Comparison of ENCODE assay signal across 8 cellular contexts in the genomic region with DNA sequence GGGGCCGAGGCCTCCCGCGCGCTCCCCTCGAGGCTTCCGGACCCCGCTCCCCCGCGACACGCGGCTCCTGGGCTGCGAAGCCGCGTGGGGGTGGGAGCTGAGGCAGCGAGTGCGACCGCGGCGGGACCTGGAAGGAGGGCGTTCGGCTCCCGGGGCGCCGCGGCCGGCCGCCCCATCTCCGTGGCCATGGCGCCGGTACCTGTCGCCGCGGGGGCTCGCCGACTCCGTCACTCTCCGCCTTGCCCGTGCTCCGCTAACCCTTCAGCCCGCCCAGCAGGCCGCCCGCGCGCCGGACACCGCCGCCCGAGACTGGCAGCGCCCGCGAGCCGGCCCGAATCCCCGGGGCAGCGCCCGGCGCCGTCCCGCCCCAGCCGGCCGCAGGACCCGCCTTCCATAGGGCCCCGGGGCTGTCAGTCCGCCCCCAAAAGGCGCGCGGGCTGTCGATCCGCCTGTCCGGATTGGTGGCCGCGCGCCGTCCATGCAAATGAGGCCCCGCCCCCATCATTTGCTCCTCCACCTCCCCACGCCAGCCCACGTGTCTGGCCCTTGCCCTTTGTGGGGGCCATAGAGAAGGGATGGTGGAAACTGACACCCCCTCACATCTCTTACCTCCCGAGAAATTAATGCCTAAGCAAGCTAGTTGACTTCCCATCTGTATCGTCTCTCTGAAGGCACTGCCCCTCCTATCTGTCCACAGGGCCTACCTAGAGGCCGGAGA. TPM values are rescaled to one million over a fixed set of nuclear protein-coding genes. Genes with fewer than 3 reads are reported as not detected.
DNase-seq lines count a peak whose midpoint lies in the region; ATAC-seq and TF ChIP-seq lines count a peak whose summit lies in the region.

A gene (minus strand): TSS at position 311 of the 718 bp plus-strand sequence. CDS start 46,091 bp downstream, outside the sequence.

- DNase-seq in NCI-H446 (lab: John Stamatoyannopoulos, UW) (peak; percentile 69 to 92), cortex of kidney (lab: John Stamatoyannopoulos, UW) (peak; percentile 43), left lobe of liver (ENCODE audit: low spot score) (peak; percentile 97)
- peak; percentile 91 for DNase-seq in activated CD4-positive, alpha-beta T cell treated with anti-CD3 and anti-CD28 coated beads, Interleukin-2, amount 10 ng/mL, durations not matched to agents 7 days and 5 days
- peak; percentile 82 for DNase-seq in stimulated activated CD4-positive, alpha-beta T cell treated with anti-CD3 and anti-CD28 coated beads, Interleukin-2, amount 100 ng/mL, for 4 hours (ENCODE audit: low read depth)

- peaks cover 48% of the 10 kb centered on the region for H3K79me2 ChIP-seq in ACC112 (ENCODE audit: control insufficient read depth, insufficient read depth, low read length, unreplicated experiment)

- ATAC-seq in HG03064 (IDR thresholded peaks at IDR 0.05; ENCODE audit: low read depth, unreplicated experiment) (peak; percentile 74), left lobe of liver (peak; percentile 87)

- CTCF ChIA-PET in activated CD4-positive, alpha-beta T cell treated with anti-CD3 and anti-CD28 coated beads, Interleukin-2, amount 10 ng/mL, durations not matched to agents 7 days and 5 days (lab: Charles Lee), result interaction anchor here (1.2 to 1.4 kb wide), 3 partner anchors 26 to 44 kb away, joined by 3 to 4 read pairs (median 3); no protein-coding TSS in a partner anchor

- peak; percentile 89 for TF ChIP-seq POLR2A in GM18526 (IDR thresholded peaks at IDR 0.05; ENCODE audit: extremely low read depth, insufficient read length)

- peak within 1 kb of the TSS; percentile 97 for H3K4me3 ChIP-seq in ACC112 (ENCODE audit: low read depth, low read length)

- H3K27me3 Mint-ChIP-seq in activated CD4-positive, alpha-beta T cell treated with anti-CD3 and anti-CD28 coated beads, Interleukin-2, amount 10 ng/mL, durations not matched to agents 7 days and 5 days, result no peaks in the 10 kb centered on the region

- no peaks in the 10 kb centered on the region for H3K9me3 Mint-ChIP-seq in activated CD4-positive, alpha-beta T cell treated with anti-CD3 and anti-CD28 coated beads, Interleukin-2, amount 10 ng/mL, durations not matched to agents 7 days and 5 days

- POLR2A ChIA-PET in activated CD4-positive, alpha-beta T cell treated with anti-CD3 and anti-CD28 coated beads, Interleukin-2, amount 10 ng/mL, durations not matched to agents 7 days and 5 days (lab: Charles Lee), result no interaction called here

- peaks cover 11% of the 10 kb centered on the region for H3K4me1 Mint-ChIP-seq in activated CD4-positive, alpha-beta T cell treated with anti-CD3 and anti-CD28 coated beads, Interleukin-2, amount 10 ng/mL, durations not matched to agents 7 days and 5 days

- H3K36me3 ChIP-seq in ACC112 (ENCODE audit: insufficient read depth, low read length), result peaks cover 7% of the 10 kb centered on the region; the same call in 1 of the 2 replicates

- peaks cover 4% of the 10 kb centered on the region for H3K4me1 ChIP-seq in ACC112 (ENCODE audit: control insufficient read depth, insufficient read depth, low read length, unreplicated experiment)

- H3K27ac Mint-ChIP-seq in activated CD4-positive, alpha-beta T cell treated with anti-CD3 and anti-CD28 coated beads, Interleukin-2, amount 10 ng/mL, durations not matched to agents 7 days and 5 days, result peak within 1 kb of the TSS; percentile 95

- peak within 1 kb of the TSS; percentile 83 for H2AFZ ChIP-seq in ACC112 (ENCODE audit: low read length, unreplicated experiment)

- H3K36me3 Mint-ChIP-seq in activated CD4-positive, alpha-beta T cell treated with anti-CD3 and anti-CD28 coated beads, Interleukin-2, amount 10 ng/mL, durations not matched to agents 7 days and 5 days (ENCODE audit: low read depth), result peaks cover 5% of the 10 kb centered on the region

- no peaks in the 10 kb centered on the region for H3K27me3 ChIP-seq in ACC112 (ENCODE audit: insufficient read depth, low read length)

- H3K4me3 Mint-ChIP-seq in activated CD4-positive, alpha-beta T cell treated with anti-CD3 and anti-CD28 coated beads, Interleukin-2, amount 10 ng/mL, durations not matched to agents 7 days and 5 days, result peak within 1 kb of the TSS; percentile 98

- peak within 1 kb of the TSS; percentile 76 for H3K27ac ChIP-seq in ACC112 (ENCODE audit: low read depth, low read length)

RNA-seq across cellular contexts. Expression of the gene that starts here (rescaled TPM):
- 100 to 1,000 TPM in 1 of 2 experiments, 10 to 100 TPM in 1; 94.2 to 100 TPM for total RNA-seq in activated CD4-positive, alpha-beta T cell treated with anti-CD3 and anti-CD28 coated beads, Interleukin-2, amount 10 ng/mL, durations not matched to agents 7 days and 5 days
- total RNA-seq in left lobe of liver, result 156 TPM

Comparison
In these comparisons a context has a peak if more than half of its experiments do, and no peak if none do; other contexts are left out.
1. Peak in every context shown above with its lines: DNase-seq, ATAC-seq, H3K4me3 ChIP-seq and H3K27ac ChIP-seq.
2. DNase-seq: peak in every context shown above with its lines; median percentile 97 in left lobe of liver; 91 in activated CD4-positive, alpha-beta T cell treated with anti-CD3 and anti-CD28 coated beads, Interleukin-2, amount 10 ng/mL, durations not matched to agents 7 days and 5 days; 82 in stimulated activated CD4-positive, alpha-beta T cell treated with anti-CD3 and anti-CD28 coated beads, Interleukin-2, amount 100 ng/mL, for 4 hours; 80 in NCI-H446; 43 in cortex of kidney.